In genomic region chr21:32198369-32198768, GRCh38 we compare ENCODE assay signal across 19 cellular contexts.
"Had no signal": no experiment of that assay in that cellular context is flagged by ENCODE, and none has a peak within 500 bp of the region (broad histone marks: within the 10 kb centered on the region; RNA-seq: fewer than 3 reads in every experiment).

No MANE protein-coding gene starts in this region.

- DNase-seq: dermis blood vessel endothelial cell; effector memory CD8-positive, alpha-beta T cell; erythroblast; gastrocnemius medialis; left ventricle myocardium superior; lower lobe of right lung; natural killer cell; right lobe of liver; small intestine; stimulated activated CD4-positive, alpha-beta T cell treated with anti-CD3 and anti-CD28 coated beads, Interleukin-15, amount 100 ng/mL, for 24 hours; stimulated activated CD4-positive, alpha-beta T cell treated with anti-CD3 and anti-CD28 coated beads, Interleukin-2, amount 100 ng/mL, for 48 hours; stimulated activated naive CD4-positive, alpha-beta T cell; stimulated activated naive CD8-positive, alpha-beta T cell treated with anti-CD3 and anti-CD28 coated beads, Interleukin-15, amount 100 ng/mL, for 72 hours; transverse colon had no signal

- H3K36me3 ChIP-seq: gastrocnemius medialis, lower lobe of right lung, neutrophil, right lobe of liver, suprapubic skin, transverse colon had no signal

- H3K9ac ChIP-seq: parathyroid adenoma had no signal

- H3K27ac ChIP-seq: coronary artery, gastrocnemius medialis, lower lobe of right lung, neutrophil, parathyroid adenoma, right lobe of liver, suprapubic skin, transverse colon had no signal

- ATAC-seq: effector memory CD8-positive, alpha-beta T cell; gastrocnemius medialis; left ventricle myocardium superior; lower lobe of right lung; natural killer cell; right lobe of liver; stimulated activated naive CD8-positive, alpha-beta T cell treated with anti-CD3 and anti-CD28 coated beads, Interleukin-15, amount 100 ng/mL, for 72 hours had no signal

- H3K79me2 ChIP-seq: parathyroid adenoma had no signal

- H3K27ac Mint-ChIP-seq: effector memory CD8-positive, alpha-beta T cell; natural killer cell; progenitor cell of endocrine pancreas; stimulated activated naive CD8-positive, alpha-beta T cell treated with anti-CD3 and anti-CD28 coated beads, Interleukin-15, amount 100 ng/mL, for 72 hours had no signal

- H3K9me3 ChIP-seq: gastrocnemius medialis, lower lobe of right lung, neutrophil, right lobe of liver, suprapubic skin, transverse colon had no signal

- H3K4me3 ChIP-seq: coronary artery, gastrocnemius medialis, lower lobe of right lung, right lobe of liver, suprapubic skin, transverse colon had no signal

- H2AFZ ChIP-seq: parathyroid adenoma had no signal

- H3K4me1 ChIP-seq: gastrocnemius medialis, lower lobe of right lung, parathyroid adenoma, right lobe of liver, suprapubic skin, transverse colon had no signal

- H3K27me3 ChIP-seq: gastrocnemius medialis, neutrophil, right lobe of liver, suprapubic skin, transverse colon had no signal

- H3K4me3 Mint-ChIP-seq: effector memory CD8-positive, alpha-beta T cell; natural killer cell; stimulated activated naive CD8-positive, alpha-beta T cell treated with anti-CD3 and anti-CD28 coated beads, Interleukin-15, amount 100 ng/mL, for 72 hours had no signal

- H3K4me1 Mint-ChIP-seq: natural killer cell; stimulated activated naive CD8-positive, alpha-beta T cell treated with anti-CD3 and anti-CD28 coated beads, Interleukin-15, amount 100 ng/mL, for 72 hours had no signal

- H3K36me3 Mint-ChIP-seq: natural killer cell had no signal

- H3K27me3 Mint-ChIP-seq: progenitor cell of endocrine pancreas; stimulated activated naive CD8-positive, alpha-beta T cell treated with anti-CD3 and anti-CD28 coated beads, Interleukin-15, amount 100 ng/mL, for 72 hours had no signal

- H3K9me3 Mint-ChIP-seq: effector memory CD8-positive, alpha-beta T cell; natural killer cell; stimulated activated naive CD8-positive, alpha-beta T cell treated with anti-CD3 and anti-CD28 coated beads, Interleukin-15, amount 100 ng/mL, for 72 hours had no signal
